Comparison of ENCODE assay signal across 11 cellular contexts in genomic region chr5:72380491-72381274, GRCh38.
DNase-seq lines count a peak whose midpoint lies in the region; ATAC-seq lines count a peak whose summit lies in the region.
"Had no signal": no experiment of that assay in that cellular context is flagged by ENCODE, and none has a peak within 500 bp of the region (broad histone marks: within the 10 kb centered on the region; RNA-seq: fewer than 3 reads in every experiment).

No MANE protein-coding gene starts in this region.

- H3K4ac ChIP-seq in mesenchymal stem cell (ENCODE audit: low read depth in 1 of 2, low read length in 2 of 2) = no peak overlapping the region

- H4K91ac ChIP-seq in mesenchymal stem cell (ENCODE audit: low read length) = no peak overlapping the region

- peak; percentile 44 for DNase-seq in ELR (ENCODE audit: low read depth)
- DNase-seq in GM23248 = peak; percentile 29
- DNase-seq in RPMI8226 = peak; percentile 45
- no peak for DNase-seq in mesenchymal stem cell
- DNase-seq in AG20443 (ENCODE audit: low spot score) = no peak
- DNase-seq: activated B cell treated with CpG ODN at 0.5 μM for 24 hours; activated gamma-delta T cell treated with Interleukin-2 at 50 U/mL for 16 hours; CD4-positive, CD25-positive, alpha-beta regulatory T cell had no signal

- no peak overlapping the region for H4K8ac ChIP-seq in mesenchymal stem cell (ENCODE audit: low read length)

- no peak overlapping the region for H3K23ac ChIP-seq in mesenchymal stem cell (ENCODE audit: low read length in 2 of 2)

- ATAC-seq in HG02973 (IDR thresholded peaks at IDR 0.05; ENCODE audit: unreplicated experiment) = no peak
- ATAC-seq in GM21447 (IDR thresholded peaks at IDR 0.05; ENCODE audit: unreplicated experiment) = no peak
- ATAC-seq in GM19452 (IDR thresholded peaks at IDR 0.05; ENCODE audit: unreplicated experiment) = no peak

- WGBS in GM23248 (ENCODE audit: low coverage in 1 of 2, low lambda C conversion rate in 2 of 2, missing lambda C conversion rate in 2 of 2), 2 experiments = 80 to 84% methylated on average over 7 of the region's 7 CpGs
- 93% methylated on average over 7 of the region's 7 CpGs for WGBS in mesenchymal stem cell

- H4K20me1 ChIP-seq in GM23248 (ENCODE audit: insufficient read depth) = no peaks in the 10 kb centered on the region

- no peaks in the 10 kb centered on the region for H3K27me3 ChIP-seq in GM23248 (replicated peaks; ENCODE audit: insufficient read depth)
- H3K27me3 ChIP-seq in mesenchymal stem cell (ENCODE audit: control insufficient read depth in 1 of 2, insufficient read depth in 1 of 2, low read length in 2 of 2) = no peaks in the 10 kb centered on the region

- H3K18ac ChIP-seq in mesenchymal stem cell (ENCODE audit: low read depth in 1 of 2, low read length in 2 of 2) = no peak overlapping the region

- no peaks in the 10 kb centered on the region for H3K79me1 ChIP-seq in mesenchymal stem cell (replicated peaks; ENCODE audit: low read length, poor library complexity, severe bottlenecking)

- peak overlapping the region; percentile 76 for H2AK5ac ChIP-seq in mesenchymal stem cell (ENCODE audit: low read length, severe bottlenecking)

- H2BK12ac ChIP-seq in mesenchymal stem cell (ENCODE audit: low read length in 2 of 2) = no peak overlapping the region

- H3K9ac ChIP-seq in GM23248 = no peak overlapping the region
- H3K9ac ChIP-seq in mesenchymal stem cell (ENCODE audit: low read length) = no peak overlapping the region

- H3K9me2 ChIP-seq in GM23248 (ENCODE audit: insufficient read depth) = no peaks in the 10 kb centered on the region

- no peak overlapping the region for H2BK120ac ChIP-seq in mesenchymal stem cell (ENCODE audit: low read depth, low read length)

- H2BK5ac ChIP-seq in mesenchymal stem cell (ENCODE audit: low read depth, low read length, poor library complexity, severe bottlenecking) = no peak overlapping the region

- H3K9me3 ChIP-seq in GM23248 (ENCODE audit: low read depth) (no peaks in the 10 kb centered on the region), mesenchymal stem cell (ENCODE audit: control insufficient read depth, low read length) (no peaks in the 10 kb centered on the region)

- no peaks in the 10 kb centered on the region for H3K79me2 ChIP-seq in GM23248 (ENCODE audit: insufficient read depth)

- peak overlapping the region; percentile 41 for H3K27ac ChIP-seq in GM23248
- H3K27ac ChIP-seq in mesenchymal stem cell (ENCODE audit: low read length, poor library complexity, severe bottlenecking) = no peak overlapping the region

- in situ Hi-C loops in GM23248 (cut with MboI) = no loop called here

- H3K4me2 ChIP-seq in GM23248 (ENCODE audit: unreplicated experiment) = no peak overlapping the region
- no peak overlapping the region for H3K4me2 ChIP-seq in mesenchymal stem cell (ENCODE audit: low read length, poor library complexity, severe bottlenecking)

- H2AFZ ChIP-seq in GM23248 (peak overlapping the region; percentile 53), mesenchymal stem cell (ENCODE audit: low read depth, low read length) (no peak overlapping the region)

- H3F3A ChIP-seq in GM23248 (ENCODE audit: insufficient read depth) = peaks cover 48% of the 10 kb centered on the region

- no peaks in the 10 kb centered on the region for H3K36me3 ChIP-seq in GM23248 (ENCODE audit: low read depth)
- H3K36me3 ChIP-seq in mesenchymal stem cell (ENCODE audit: control insufficient read depth in 1 of 2, insufficient read depth in 2 of 2, low read depth in 1 of 2, low read length in 2 of 2) = no peaks in the 10 kb centered on the region

- H3K4me1 ChIP-seq in GM23248 (ENCODE audit: insufficient read depth) (peaks cover 60% of the 10 kb centered on the region), mesenchymal stem cell (ENCODE audit: control insufficient read depth, insufficient read depth, low read depth, low read length) (peaks cover 7% of the 10 kb centered on the region)

- no peak overlapping the region for H3K4me3 ChIP-seq in GM23248
- no peak overlapping the region for H3K4me3 ChIP-seq in mesenchymal stem cell (ENCODE audit: insufficient read depth in 1 of 2, low read depth in 1 of 2, low read length in 2 of 2)

- no peak overlapping the region for H3K14ac ChIP-seq in mesenchymal stem cell (ENCODE audit: low read length in 2 of 2)

- H2BK15ac ChIP-seq in mesenchymal stem cell (ENCODE audit: low read depth, poor library complexity, severe bottlenecking) = no peak overlapping the region

Comparison
In these comparisons a context has a peak if more than half of its experiments do, and no peak if none do; other contexts are left out.
1. DNase-seq: peak in ELR (single experiment), GM23248 (single experiment) and RPMI8226 (single experiment); none in mesenchymal stem cell (single experiment) and AG20443 (single experiment).